Comparison of ENCODE assay signal across 1 cellular context in genomic region chr6:30564114-30564513, GRCh38.
TF ChIP-seq lines count a peak whose summit lies in the region.

No MANE protein-coding gene starts in this region.

TF ChIP-seq in endothelial cell of umbilical vein, 7 proteins besides CTCF, POLR2A, EP300 and RAD21:
- no peak for TF ChIP-seq FOS (IDR thresholded peaks at IDR 0.05; ENCODE audit: borderline replicate concordance, insufficient read depth, low read length)
- no peak for TF ChIP-seq EZH2 (IDR thresholded peaks at IDR 0.05; ENCODE audit: borderline replicate concordance, low read depth, low read length, severe bottlenecking)
- TF ChIP-seq MAX (IDR thresholded peaks at IDR 0.05; ENCODE audit: insufficient read depth, insufficient read length): no peak
- TF ChIP-seq GATA2 (IDR thresholded peaks at IDR 0.05; ENCODE audit: insufficient read depth, insufficient read length, low read depth, low read length): no peak
